1 cellular context compared by ENCODE assay signal in genomic region chr19:13778847-13779246, GRCh38.
A peak's percentile ranks its signal among the peaks of the same experiment; 100 is the strongest.
TF ChIP-seq lines count a peak whose summit lies in the region.

No MANE protein-coding gene starts in this region.

TF ChIP-seq in GM12878, 131 proteins besides CTCF, POLR2A, EP300 and RAD21:
- TF ChIP-seq POLR2AphosphoS2 (IDR thresholded peaks at IDR 0.05; ENCODE audit: low read depth, low read length), result 0 out of 2 replicates have a peak, but pooled peaks have one; percentile 50
- TF ChIP-seq STAT1 (conservative IDR thresholded peaks at IDR 0.05), result no peak
- TF ChIP-seq NRF1 (conservative IDR thresholded peaks at IDR 0.05; ENCODE audit: low read depth, low read length), result no peak
